Comparison of ENCODE assay signal across 10 cellular contexts in the genomic region with DNA sequence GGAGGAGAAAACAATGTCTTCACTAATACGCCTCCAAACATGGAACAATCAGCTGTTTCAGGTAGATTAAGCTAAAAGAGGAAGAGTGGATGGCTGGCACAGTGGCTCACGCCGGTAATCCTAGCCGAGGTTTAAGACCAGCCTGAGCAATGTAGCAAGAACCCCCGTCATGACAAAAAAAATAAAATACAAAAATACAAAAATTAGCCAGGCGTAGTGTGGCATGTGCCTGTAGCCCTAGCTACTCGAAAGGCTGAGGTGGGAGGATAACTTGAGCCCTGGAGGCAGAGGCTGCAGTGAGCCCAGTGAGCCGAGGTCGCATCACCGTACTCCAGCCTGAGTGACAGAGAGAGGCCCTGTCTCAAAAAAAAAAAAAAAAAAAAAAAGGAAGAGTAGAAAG. TPM values are rescaled to one million over a fixed set of nuclear protein-coding genes. Genes with fewer than 3 reads are reported as not detected.
DNase-seq lines count a peak whose midpoint lies in the region; ATAC-seq and TF ChIP-seq lines count a peak whose summit lies in the region.
"Had no signal": no experiment of that assay in that cellular context is flagged by ENCODE, and none has a peak within 500 bp of the region (broad histone marks: within the 10 kb centered on the region; RNA-seq: fewer than 3 reads in every experiment).

No MANE protein-coding gene starts in this region.

- TF ChIP-seq POLR2A in gastrocnemius medialis (IDR thresholded peaks at IDR 0.05) = no peak

- no peak overlapping the region for H3K9ac ChIP-seq in iPS-18a (ENCODE audit: low read length)

- H3K4me1 ChIP-seq in Panc1 (ENCODE audit: control insufficient read depth, insufficient read depth, low read length) (peaks cover 54% of the 10 kb centered on the region), iPS-18a (ENCODE audit: control insufficient read depth, low read depth, low read length) (peaks cover 24% of the 10 kb centered on the region), gastrocnemius medialis (peaks cover 18 to 27% of the 10 kb centered on the region in 2 donors)
- H3K4me1 ChIP-seq in effector memory CD4-positive, alpha-beta T cell (ENCODE audit: control insufficient read depth, insufficient read depth, low read length, poor library complexity, severe bottlenecking) = peaks cover 12% of the 10 kb centered on the region

- no peaks in the 10 kb centered on the region for H3K36me3 Mint-ChIP-seq in stimulated activated naive CD8-positive, alpha-beta T cell treated with anti-CD3 and anti-CD28 coated beads, Interleukin-15, Interleukin-2, amounts not matched to agents 100 ng/mL and 50 ng/mL, for 24 hours (ENCODE audit: low read depth)

- intact Hi-C loops in Panc1 (cut with micrococcal nuclease; ENCODE audit: unreplicated experiment) (loop anchor here (2.0 to 10.0 kb wide), 5 partner anchors 148 to 406 kb away; no protein-coding TSS in a partner anchor), gastrocnemius medialis (cut with DNase I; ENCODE audit: low total_unique reads) (loop anchor here (5.0 kb wide), 1 partner anchor 254 kb away; no protein-coding TSS in a partner anchor)

- peak overlapping the region; percentile 85 for H3K27ac Mint-ChIP-seq in stimulated activated naive CD8-positive, alpha-beta T cell treated with anti-CD3 and anti-CD28 coated beads, Interleukin-15, Interleukin-2, amounts not matched to agents 100 ng/mL and 50 ng/mL, for 24 hours

- CTCF ChIA-PET in Panc1 (lab: Charles Lee) = interaction anchor here (0.6 to 0.7 kb wide), 2 partner anchors 328 to 362 kb away, joined by 3 to 8 read pairs; no protein-coding TSS in a partner anchor

- peak overlapping the region; percentile 98 for H3K27ac ChIP-seq in Panc1 (ENCODE audit: low read length)
- no peak overlapping the region for H3K27ac ChIP-seq in iPS-18a (ENCODE audit: low read length)
- H3K27ac ChIP-seq in gastrocnemius medialis = no peak overlapping the region
- H3K27ac ChIP-seq in effector memory CD4-positive, alpha-beta T cell (ENCODE audit: insufficient read depth, low read length, poor library complexity, severe bottlenecking) = no peak overlapping the region

- H3K27me3 ChIP-seq in Panc1 (ENCODE audit: control insufficient read depth, insufficient read depth, low read length) (no peaks in the 10 kb centered on the region), iPS-18a (ENCODE audit: control insufficient read depth, insufficient read depth, low read length) (no peaks in the 10 kb centered on the region), gastrocnemius medialis (no peaks in the 10 kb centered on the region)
- H3K27me3 ChIP-seq in effector memory CD4-positive, alpha-beta T cell (replicated peaks; ENCODE audit: control insufficient read depth, insufficient read depth, low read length, poor library complexity, severe bottlenecking) = no peaks in the 10 kb centered on the region

- no peaks in the 10 kb centered on the region for H3K9me3 Mint-ChIP-seq in stimulated activated naive CD8-positive, alpha-beta T cell treated with anti-CD3 and anti-CD28 coated beads, Interleukin-15, Interleukin-2, amounts not matched to agents 100 ng/mL and 50 ng/mL, for 24 hours

- DNase-seq in stimulated activated naive CD8-positive, alpha-beta T cell treated with anti-CD3 and anti-CD28 coated beads, Interleukin-15, Interleukin-2, amounts not matched to agents 100 U/mL and 50 U/mL, for 24 hours = no peak
- no peak for DNase-seq in Panc1 (ENCODE audit: low read depth, low spot score)
- DNase-seq in gastrocnemius medialis = no peak
- DNase-seq in effector memory CD4-positive, alpha-beta T cell = no peak
- DNase-seq in NCI-H510A treated with DMSO at 0.1 percent for 48 hours (lab: John Stamatoyannopoulos, UW) = no peak
- DNase-seq: activated effector memory CD4-positive, alpha-beta T cell treated with Interleukin-2 at 50 U/mL for 16 hours; T1000 had no signal

- H3K4me3 Mint-ChIP-seq in stimulated activated naive CD8-positive, alpha-beta T cell treated with anti-CD3 and anti-CD28 coated beads, Interleukin-15, Interleukin-2, amounts not matched to agents 100 ng/mL and 50 ng/mL, for 24 hours = peak overlapping the region; percentile 84

- H3K4me3 ChIP-seq in Panc1 (ENCODE audit: low read depth in 2 of 2, low read length in 2 of 2) (peak overlapping the region in 1 of 2 experiments; percentile 43; a peak in 2 of 4 replicates), iPS-18a (ENCODE audit: low read length) (peak overlapping the region; percentile 61), gastrocnemius medialis (peak overlapping the region in 1 of 4 donors; percentile 92)
- no peak overlapping the region for H3K4me3 ChIP-seq in effector memory CD4-positive, alpha-beta T cell (ENCODE audit: insufficient read depth, low read depth, low read length, poor library complexity, severe bottlenecking)

- in situ Hi-C loops in Panc1 (cut with HindIII; ENCODE audit: low pct_unique_long_range_greater_than_20kb, low sequenced_read_pairs) = no loop called here
- in situ Hi-C loops in gastrocnemius medialis (cut with MboI; ENCODE audit: low sequenced_read_pairs in 4 of 4) = loop anchor here in 2 of 4 donors (5.0 to 10.0 kb wide), 2 partner anchors 324 to 326 kb away; no protein-coding TSS in a partner anchor

- peaks cover 47% of the 10 kb centered on the region for H3K4me1 Mint-ChIP-seq in stimulated activated naive CD8-positive, alpha-beta T cell treated with anti-CD3 and anti-CD28 coated beads, Interleukin-15, Interleukin-2, amounts not matched to agents 100 ng/mL and 50 ng/mL, for 24 hours (ENCODE audit: low read depth)

- POLR2A ChIA-PET in Panc1 (lab: Charles Lee) = interaction anchor here (0.5 kb wide), 1 partner anchor 53 kb away, joined by 3 read pairs; no protein-coding TSS in a partner anchor

- no peaks in the 10 kb centered on the region for H3K9me3 ChIP-seq in Panc1 (ENCODE audit: control insufficient read depth, insufficient read depth, low read depth, low read length)
- no peaks in the 10 kb centered on the region for H3K9me3 ChIP-seq in iPS-18a (ENCODE audit: control insufficient read depth, low read depth, low read length)
- no peaks in the 10 kb centered on the region for H3K9me3 ChIP-seq in gastrocnemius medialis
- H3K9me3 ChIP-seq in effector memory CD4-positive, alpha-beta T cell (ENCODE audit: control insufficient read depth, low read length) = no peaks in the 10 kb centered on the region

- no peak for TF ChIP-seq CTCF in Panc1 (IDR thresholded peaks at IDR 0.05)
- TF ChIP-seq CTCF in gastrocnemius medialis (IDR thresholded peaks at IDR 0.05 in 4 of 5, conservative IDR thresholded peaks at IDR 0.05 in 1 of 5) = no peak

- ATAC-seq in stimulated activated naive CD8-positive, alpha-beta T cell treated with anti-CD3 and anti-CD28 coated beads, Interleukin-15, Interleukin-2, amounts not matched to agents 100 U/mL and 50 U/mL, for 24 hours = no peak
- ATAC-seq in Panc1 = no peak
- ATAC-seq in gastrocnemius medialis = no peak
- no peak for ATAC-seq in GM18519 (IDR thresholded peaks at IDR 0.05; ENCODE audit: low FRiP score, unreplicated experiment)

- no peaks in the 10 kb centered on the region for H3K27me3 Mint-ChIP-seq in stimulated activated naive CD8-positive, alpha-beta T cell treated with anti-CD3 and anti-CD28 coated beads, Interleukin-15, Interleukin-2, amounts not matched to agents 100 ng/mL and 50 ng/mL, for 24 hours

- TSS peak; percentile 89 for BruUV-seq in Panc1 (replicated peaks; lab: Mats Ljungman, UMichigan)

- H3K36me3 ChIP-seq in Panc1 (ENCODE audit: control insufficient read depth, insufficient read depth, low read length) = no peaks in the 10 kb centered on the region; the same call in none of the 2 replicates
- H3K36me3 ChIP-seq in iPS-18a (ENCODE audit: control insufficient read depth, low read depth, low read length) = no peaks in the 10 kb centered on the region
- H3K36me3 ChIP-seq in gastrocnemius medialis = no peaks in the 10 kb centered on the region
- H3K36me3 ChIP-seq in effector memory CD4-positive, alpha-beta T cell (ENCODE audit: control insufficient read depth, insufficient read depth, low read length) = no peaks in the 10 kb centered on the region

RNA-seq across cellular contexts. Expression of gene MED13L, which starts 1.2 kb away (rescaled TPM):
- 170 TPM for total RNA-seq in Panc1 (2021; ENCODE audit: unreplicated experiment)
- 34.4 TPM for polyA plus RNA-seq in Panc1 (2012; ENCODE audit: insufficient read length)
- 10 to 100 TPM; 59.5 to 92.6 (median 74.1) TPM for total RNA-seq in gastrocnemius medialis
